19 cellular contexts compared by ENCODE assay signal in the genomic region with DNA sequence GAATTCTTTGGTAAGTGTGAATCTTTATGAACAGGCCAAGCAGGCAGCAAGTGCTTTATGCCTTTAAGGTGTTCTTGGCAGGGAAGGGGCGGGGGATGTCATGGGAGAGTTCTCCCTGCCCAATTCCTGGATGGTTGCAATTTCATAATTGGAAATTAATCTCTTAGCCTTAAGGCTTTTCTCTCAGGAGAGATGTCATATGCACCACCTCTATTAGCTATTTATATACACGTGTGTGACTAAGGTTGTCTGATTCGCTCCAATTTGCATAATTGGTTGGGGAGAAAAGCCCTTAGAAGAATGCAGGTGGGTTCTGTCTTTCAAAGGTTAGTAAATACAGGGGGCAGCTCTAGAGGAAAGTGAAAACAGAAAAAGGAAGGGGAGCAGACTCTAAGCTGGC. TPM values are rescaled to one million over a fixed set of nuclear protein-coding genes. Genes with fewer than 3 reads are reported as not detected.
A peak's percentile ranks its signal among the peaks of the same experiment; 100 is the strongest.
DNase-seq lines count a peak whose midpoint lies in the region; ATAC-seq and TF ChIP-seq lines count a peak whose summit lies in the region.
"Had no signal": no experiment of that assay in that cellular context is flagged by ENCODE, and none has a peak within 500 bp of the region (broad histone marks: within the 10 kb centered on the region; RNA-seq: fewer than 3 reads in every experiment).

No MANE protein-coding gene starts in this region.

- peak; percentile 4 for DNase-seq in NK-92 treated with Interleukin-12 subunit alpha and Interleukin-12 subunit beta, amount 100 ng/mL, for 24 hours (lab: John Stamatoyannopoulos, UW)
- DNase-seq in NK-92 (lab: John Stamatoyannopoulos, UW; ENCODE audit: unreplicated experiment) (no peak), NCI-H2227 (lab: John Stamatoyannopoulos, UW; ENCODE audit: unreplicated experiment) (no peak), neural progenitor cell (ENCODE audit: low spot score) (no peak)
- DNase-seq: activated naive CD8-positive, alpha-beta T cell treated with anti-CD3 and anti-CD28 coated beads, Interleukin-2, amount 10 ng/mL, durations not matched to agents 7 days and 5 days; caudate nucleus; IMR-90; mesendoderm; NCI-H1105 treated with DMSO at 0.1 percent for 48 hours; NCI-H446 had no signal

- H3K27ac ChIP-seq in neural progenitor cell = no peak overlapping the region

- no peak overlapping the region for H3K4me2 ChIP-seq in neural progenitor cell
- H3K4me2 ChIP-seq: smooth muscle cell had no signal

- no peaks in the 10 kb centered on the region for H3K79me2 ChIP-seq in neural progenitor cell (ENCODE audit: low read depth)

- no peaks in the 10 kb centered on the region for H3F3A ChIP-seq in neural progenitor cell (ENCODE audit: low read depth)

- H2AFZ ChIP-seq in neural progenitor cell (replicated peaks) = no peak overlapping the region

- no peaks in the 10 kb centered on the region for H3K36me3 Mint-ChIP-seq in stimulated activated memory B cell treated with anti-CD40 and anti-IgM and Interleukin-4, amounts not matched to agents 10 μg/mL and 1 μg/mL and 100 μg/mL, for 72 hours
- H3K36me3 Mint-ChIP-seq in neural progenitor cell = no peaks in the 10 kb centered on the region
- H3K36me3 Mint-ChIP-seq: CD4-positive, CD25-positive, alpha-beta regulatory T cell; WTC11 had no signal

- peaks cover 5% of the 10 kb centered on the region for H3K4me1 Mint-ChIP-seq in stimulated activated memory B cell treated with anti-CD40 and anti-IgM and Interleukin-4, amounts not matched to agents 10 μg/mL and 1 μg/mL and 100 μg/mL, for 72 hours
- H3K4me1 Mint-ChIP-seq in neural progenitor cell = no peaks in the 10 kb centered on the region

- H3K27me3 Mint-ChIP-seq in stimulated activated memory B cell treated with anti-CD40 and anti-IgM and Interleukin-4, amounts not matched to agents 10 μg/mL and 1 μg/mL and 100 μg/mL, for 72 hours = no peaks in the 10 kb centered on the region
- peaks cover 4% of the 10 kb centered on the region for H3K27me3 Mint-ChIP-seq in neural progenitor cell (ENCODE audit: insufficient read depth, low read depth)

- H3K27me3 ChIP-seq in neural progenitor cell = no peaks in the 10 kb centered on the region

- H4K20me1 ChIP-seq in neural progenitor cell (ENCODE audit: low read depth) = no peaks in the 10 kb centered on the region

- H3K27ac Mint-ChIP-seq in stimulated activated memory B cell treated with anti-CD40 and anti-IgM and Interleukin-4, amounts not matched to agents 10 μg/mL and 1 μg/mL and 100 μg/mL, for 72 hours = no peak overlapping the region
- H3K27ac Mint-ChIP-seq in neural progenitor cell = no peak overlapping the region
- H3K27ac Mint-ChIP-seq: CD4-positive, CD25-positive, alpha-beta regulatory T cell; WTC11 had no signal

- no peak overlapping the region for H3K9ac ChIP-seq in neural progenitor cell

- H3K4me1 ChIP-seq in neural progenitor cell = peaks cover 3% of the 10 kb centered on the region

- no peaks in the 10 kb centered on the region for H3K9me3 ChIP-seq in neural progenitor cell (ENCODE audit: low read depth)

- no peak overlapping the region for H3K4me3 ChIP-seq in neural progenitor cell
- H3K4me3 ChIP-seq: smooth muscle cell had no signal

- no peak for TF ChIP-seq CTCF in neural progenitor cell (IDR thresholded peaks at IDR 0.05)

- H3K36me3 ChIP-seq in neural progenitor cell = no peaks in the 10 kb centered on the region

- peak; percentile 38 for ATAC-seq in GM21723 (IDR thresholded peaks at IDR 0.05; ENCODE audit: unreplicated experiment)
- ATAC-seq in HG03439 (IDR thresholded peaks at IDR 0.05; ENCODE audit: unreplicated experiment) = peak; percentile 49
- ATAC-seq in stimulated activated memory B cell treated with anti-CD40 and anti-IgM and Interleukin-4, amounts not matched to agents 10 μg/mL and 1 μg/mL and 100 μg/mL, for 72 hours = peak; percentile 22
- no peak for ATAC-seq in GM18519 (IDR thresholded peaks at IDR 0.05; ENCODE audit: low FRiP score, unreplicated experiment)
- ATAC-seq: WTC11 had no signal

- H3K4me3 Mint-ChIP-seq in stimulated activated memory B cell treated with anti-CD40 and anti-IgM and Interleukin-4, amounts not matched to agents 10 μg/mL and 1 μg/mL and 100 μg/mL, for 72 hours = no peak overlapping the region
- no peak overlapping the region for H3K4me3 Mint-ChIP-seq in neural progenitor cell
- H3K4me3 Mint-ChIP-seq: CD4-positive, CD25-positive, alpha-beta regulatory T cell; WTC11 had no signal

- H3K9me3 Mint-ChIP-seq in stimulated activated memory B cell treated with anti-CD40 and anti-IgM and Interleukin-4, amounts not matched to agents 10 μg/mL and 1 μg/mL and 100 μg/mL, for 72 hours = no peaks in the 10 kb centered on the region
- H3K9me3 Mint-ChIP-seq in neural progenitor cell = no peaks in the 10 kb centered on the region
- H3K9me3 Mint-ChIP-seq: WTC11 had no signal

RNA-seq across cellular contexts. Expression of a gene that starts 5.2 kb away (rescaled TPM):
- 9.1 and 23.7 TPM in 2 replicates for total RNA-seq in neural progenitor cell (ENCODE audit: low replicate concordance)
- total RNA-seq: A172; CD4-positive, CD25-positive, alpha-beta regulatory T cell; glomerular endothelial cell had no signal

RNA-seq across cellular contexts. Expression of a gene that starts 46.2 kb away (rescaled TPM):
- 13.1 and 22.9 TPM in 2 replicates for total RNA-seq in neural progenitor cell (ENCODE audit: low replicate concordance)
- total RNA-seq: A172 had no signal
